In genomic region chr9:124000161-124000783, GRCh38 we compare ENCODE assay signal across 9 cellular contexts. TPM values are rescaled to one million over a fixed set of nuclear protein-coding genes. Genes with fewer than 3 reads are reported as not detected.
DNase-seq lines count a peak whose midpoint lies in the region; TF ChIP-seq lines count a peak whose summit lies in the region.
"Had no signal": no experiment of that assay in that cellular context is flagged by ENCODE, and none has a peak within 500 bp of the region (broad histone marks: within the 10 kb centered on the region; RNA-seq: fewer than 3 reads in every experiment).

No MANE protein-coding gene starts in this region.

- H3K4me3 Mint-ChIP-seq in activated naive CD4-positive, alpha-beta T cell treated with anti-CD3 and anti-CD28 coated beads for 36 hours = peak overlapping the region; percentile 48

- TF ChIP-seq POLR2A in suprapubic skin (IDR thresholded peaks at IDR 0.05) (no peak), vagina (IDR thresholded peaks at IDR 0.05) (no peak)

- intact Hi-C loops in activated naive CD4-positive, alpha-beta T cell treated with anti-CD3 and anti-CD28 coated beads for 36 hours (cut with micrococcal nuclease) = no loop called here
- intact Hi-C loops in vagina (cut with DNase I) = no loop called here

- DNase-seq in activated naive CD4-positive, alpha-beta T cell treated with anti-CD3 and anti-CD28 coated beads for 36 hours = no peak
- DNase-seq in activated naive CD4-positive, alpha-beta T cell treated with Interleukin-2 at 50 U/mL for 16 hours = no peak
- DNase-seq in SW480 (ENCODE audit: low spot score) (peak; percentile 21), hepatocyte (ENCODE audit: low spot score) (no peak), suprapubic skin (ENCODE audit: low spot score in 2 of 2) (no peak), vagina (ENCODE audit: extremely low spot score in 2 of 2) (no peak), DMS79 treated with DMSO at 0.1 percent for 48 hours (lab: John Stamatoyannopoulos, UW) (no peak)
- DNase-seq in activated CD8-positive, alpha-beta memory T cell treated with anti-CD3 and anti-CD28 coated beads for 24 hours = no peak
- DNase-seq: NK-92 treated with Interleukin-12 subunit alpha and Interleukin-12 subunit beta, amount 100 ng/mL, for 24 hours had no signal

- H3K9me3 Mint-ChIP-seq in activated naive CD4-positive, alpha-beta T cell treated with anti-CD3 and anti-CD28 coated beads for 36 hours = no peaks in the 10 kb centered on the region

- H3K4me3 ChIP-seq in hepatocyte (no peak overlapping the region), suprapubic skin (peak overlapping the region; percentile 32), vagina (peak overlapping the region in 1 of 2 donors; percentile 47)

- H3K9me2 ChIP-seq in hepatocyte (replicated peaks; ENCODE audit: insufficient read depth) = no peaks in the 10 kb centered on the region

- H3K36me3 ChIP-seq in hepatocyte (replicated peaks; ENCODE audit: insufficient read depth, low read depth) (no peaks in the 10 kb centered on the region), suprapubic skin (no peaks in the 10 kb centered on the region), vagina (no peaks in the 10 kb centered on the region)

- peaks cover 36% of the 10 kb centered on the region for H3K4me1 Mint-ChIP-seq in activated naive CD4-positive, alpha-beta T cell treated with anti-CD3 and anti-CD28 coated beads for 36 hours (ENCODE audit: low read depth)

- no peak for TF ChIP-seq EP300 in suprapubic skin (IDR thresholded peaks at IDR 0.05)

- H3K27ac ChIP-seq in hepatocyte (no peak overlapping the region), suprapubic skin (no peak overlapping the region), vagina (no peak overlapping the region)

- no peaks in the 10 kb centered on the region for H3K36me3 Mint-ChIP-seq in activated naive CD4-positive, alpha-beta T cell treated with anti-CD3 and anti-CD28 coated beads for 36 hours (ENCODE audit: low read depth)

- no peaks in the 10 kb centered on the region for H3K79me2 ChIP-seq in hepatocyte

- H2AFZ ChIP-seq in hepatocyte = no peak overlapping the region

- no peak overlapping the region for H3K27ac Mint-ChIP-seq in activated naive CD4-positive, alpha-beta T cell treated with anti-CD3 and anti-CD28 coated beads for 36 hours

- TF ChIP-seq CTCF in hepatocyte (IDR thresholded peaks at IDR 0.05; ENCODE audit: poor library complexity) (no peak), suprapubic skin (IDR thresholded peaks at IDR 0.05) (no peak), vagina (IDR thresholded peaks at IDR 0.05) (no peak)

- H3K27me3 ChIP-seq in hepatocyte (peaks cover 93% of the 10 kb centered on the region), suprapubic skin (peaks cover 97% of the 10 kb centered on the region), vagina (peaks cover 16% of the 10 kb centered on the region)

- peaks cover 80% of the 10 kb centered on the region for H3K27me3 Mint-ChIP-seq in activated naive CD4-positive, alpha-beta T cell treated with anti-CD3 and anti-CD28 coated beads for 36 hours (ENCODE audit: low read depth)

- H3K4me1 ChIP-seq in hepatocyte (ENCODE audit: insufficient read depth) (peaks cover 7% of the 10 kb centered on the region), suprapubic skin (peaks cover 41% of the 10 kb centered on the region), vagina (peaks cover 30% of the 10 kb centered on the region)

- CTCF ChIA-PET in activated naive CD4-positive, alpha-beta T cell treated with anti-CD3 and anti-CD28 coated beads for 36 hours (lab: Charles Lee) = no interaction called here

- H3K9me3 ChIP-seq in hepatocyte (ENCODE audit: low read depth) (no peaks in the 10 kb centered on the region), suprapubic skin (no peaks in the 10 kb centered on the region), vagina (no peaks in the 10 kb centered on the region)

- no peaks in the 10 kb centered on the region for H4K20me1 ChIP-seq in hepatocyte (ENCODE audit: insufficient read depth, poor library complexity, severe bottlenecking)

- H3K4me2 ChIP-seq in hepatocyte = peak overlapping the region; percentile 68

- WGBS in hepatocyte (ENCODE audit: low lambda C conversion rate, missing lambda C conversion rate) = 4% methylated on average over 26 of the region's 35 CpGs
- WGBS in suprapubic skin = 5% methylated on average over 14 of the region's 35 CpGs

RNA-seq across cellular contexts. Expression of gene LHX2, which starts 11.3 kb away (rescaled TPM):
- total RNA-seq in activated naive CD4-positive, alpha-beta T cell treated with anti-CD3 and anti-CD28 coated beads for 36 hours = not detected
- total RNA-seq in hepatocyte (not detected in 2 replicates), suprapubic skin (10 to 100 TPM in 3 of 4 donors, 1 to 10 TPM in 1; 1.7 to 20.6 (median 11.6) TPM), vagina (not detected)
- 0.19 TPM in 1 of 2 replicates, not detected in the other for polyA plus RNA-seq in hepatocyte
